Comparison of ENCODE assay signal across 18 cellular contexts in genomic region chr1:201346987-201347386, GRCh38. TPM values are rescaled to one million over a fixed set of nuclear protein-coding genes. Genes with fewer than 3 reads are reported as not detected.
"Had no signal": no experiment of that assay in that cellular context is flagged by ENCODE, and none has a peak within 500 bp of the region (broad histone marks: within the 10 kb centered on the region; RNA-seq: fewer than 3 reads in every experiment).

No MANE protein-coding gene starts in this region.

- H3K4me2 ChIP-seq: hepatocyte had no signal

- H3K9me3 Mint-ChIP-seq: activated CD4-positive, alpha-beta memory T cell treated with anti-CD3 and anti-CD28 coated beads for 36 hours; activated naive CD4-positive, alpha-beta T cell treated with anti-CD3 and anti-CD28 coated beads for 36 hours; endodermal cell; mesothelial cell of epicardium; natural killer cell; stimulated activated naive CD8-positive, alpha-beta T cell treated with anti-CD3 and anti-CD28 coated beads, Interleukin-15, amount 100 ng/mL, for 72 hours had no signal

- H3K27ac Mint-ChIP-seq: activated CD4-positive, alpha-beta memory T cell treated with anti-CD3 and anti-CD28 coated beads for 36 hours; activated naive CD4-positive, alpha-beta T cell treated with anti-CD3 and anti-CD28 coated beads for 36 hours; endodermal cell; mesothelial cell of epicardium; natural killer cell; stimulated activated naive CD8-positive, alpha-beta T cell treated with anti-CD3 and anti-CD28 coated beads, Interleukin-15, amount 100 ng/mL, for 72 hours; T-helper 17 cell had no signal

- H2AFZ ChIP-seq: hepatocyte had no signal

- H3K9me3 ChIP-seq: pancreas, psoas muscle, right atrium auricular region had no signal

- H3K27me3 ChIP-seq: hepatocyte, pancreas, right atrium auricular region had no signal

- ATAC-seq: natural killer cell; stimulated activated naive CD8-positive, alpha-beta T cell treated with anti-CD3 and anti-CD28 coated beads, Interleukin-15, amount 100 ng/mL, for 72 hours; T-helper 17 cell had no signal

- H3K4me3 ChIP-seq: coronary artery, hepatocyte, left ventricle myocardium inferior, pancreas, psoas muscle, right atrium auricular region, tibial nerve had no signal

- H3K79me2 ChIP-seq: hepatocyte had no signal

- DNase-seq: activated CD4-positive, alpha-beta memory T cell treated with anti-CD3 and anti-CD28 coated beads for 36 hours; cerebellar nuclear complex; left ventricle myocardium inferior; natural killer cell; psoas muscle; stimulated activated CD4-positive, alpha-beta T cell treated with anti-CD3 and anti-CD28 coated beads, Interleukin-12 subunit alpha, Interleukin-12 subunit beta, amount 100 ng/mL, for 4 hours; stimulated activated naive CD8-positive, alpha-beta T cell treated with anti-CD3 and anti-CD28 coated beads, Interleukin-15, amount 100 ng/mL, for 72 hours; T-helper 17 cell had no signal

- H3K4me3 Mint-ChIP-seq: activated CD4-positive, alpha-beta memory T cell treated with anti-CD3 and anti-CD28 coated beads for 36 hours; activated naive CD4-positive, alpha-beta T cell treated with anti-CD3 and anti-CD28 coated beads for 36 hours; endodermal cell; mesothelial cell of epicardium; natural killer cell; stimulated activated naive CD8-positive, alpha-beta T cell treated with anti-CD3 and anti-CD28 coated beads, Interleukin-15, amount 100 ng/mL, for 72 hours; T-helper 17 cell had no signal

- H3K4me1 ChIP-seq: pancreas, psoas muscle, tibial nerve had no signal

- H3K4me1 Mint-ChIP-seq: natural killer cell; stimulated activated naive CD8-positive, alpha-beta T cell treated with anti-CD3 and anti-CD28 coated beads, Interleukin-15, amount 100 ng/mL, for 72 hours had no signal

- H3K36me3 ChIP-seq: left ventricle myocardium inferior, pancreas, right atrium auricular region, tibial nerve had no signal

- H3K27ac ChIP-seq: coronary artery, hepatocyte, left ventricle myocardium inferior, pancreas, psoas muscle, right atrium auricular region, tibial nerve had no signal

- H3K36me3 Mint-ChIP-seq: activated CD4-positive, alpha-beta memory T cell treated with anti-CD3 and anti-CD28 coated beads for 36 hours; mesothelial cell of epicardium; natural killer cell had no signal

RNA-seq across cellular contexts. Expression of gene TNNT2, which starts 30.5 kb away (rescaled TPM):
- total RNA-seq: activated CD4-positive, alpha-beta memory T cell treated with anti-CD3 and anti-CD28 coated beads for 36 hours; activated naive CD4-positive, alpha-beta T cell treated with anti-CD3 and anti-CD28 coated beads for 36 hours; frontal cortex; lung microvascular endothelial cell; natural killer cell; T-helper 17 cell had no signal

RNA-seq across cellular contexts. Expression of gene LAD1, which starts 52.1 kb away (rescaled TPM):
- total RNA-seq: activated CD4-positive, alpha-beta memory T cell treated with anti-CD3 and anti-CD28 coated beads for 36 hours; activated naive CD4-positive, alpha-beta T cell treated with anti-CD3 and anti-CD28 coated beads for 36 hours; frontal cortex; lung microvascular endothelial cell; T-helper 17 cell; tibial nerve had no signal
